In genomic region chr12:25725874-25726273, GRCh38 we compare ENCODE assay signal across 17 cellular contexts.
DNase-seq lines count a peak whose midpoint lies in the region; ATAC-seq and TF ChIP-seq lines count a peak whose summit lies in the region.
"Had no signal": no experiment of that assay in that cellular context is flagged by ENCODE, and none has a peak within 500 bp of the region (broad histone marks: within the 10 kb centered on the region; RNA-seq: fewer than 3 reads in every experiment).

No MANE protein-coding gene starts in this region.

- H3K9me3 Mint-ChIP-seq in activated CD4-positive, alpha-beta T cell treated with anti-CD3 and anti-CD28 coated beads, Interleukin-2, amount 10 ng/mL, durations not matched to agents 7 days and 5 days: peaks cover 2% of the 10 kb centered on the region
- H3K9me3 Mint-ChIP-seq: activated CD8-positive, alpha-beta T cell treated with anti-CD3 and anti-CD28 coated beads for 36 hours had no signal

- intact Hi-C loops in aorta (cut with DNase I): no loop called here

- no peaks in the 10 kb centered on the region for H3K27me3 Mint-ChIP-seq in activated CD4-positive, alpha-beta T cell treated with anti-CD3 and anti-CD28 coated beads, Interleukin-2, amount 10 ng/mL, durations not matched to agents 7 days and 5 days
- H3K27me3 Mint-ChIP-seq: activated CD8-positive, alpha-beta T cell treated with anti-CD3 and anti-CD28 coated beads for 36 hours had no signal

- no peaks in the 10 kb centered on the region for H3K9me3 ChIP-seq in gastroesophageal sphincter
- H3K9me3 ChIP-seq in aorta (ENCODE audit: control insufficient read depth, low read length): no peaks in the 10 kb centered on the region
- H3K9me3 ChIP-seq: transverse colon had no signal

- H3K4me3 Mint-ChIP-seq in activated CD4-positive, alpha-beta T cell treated with anti-CD3 and anti-CD28 coated beads, Interleukin-2, amount 10 ng/mL, durations not matched to agents 7 days and 5 days: no peak overlapping the region
- H3K4me3 Mint-ChIP-seq: activated CD8-positive, alpha-beta T cell treated with anti-CD3 and anti-CD28 coated beads for 36 hours; activated naive CD8-positive, alpha-beta T cell treated with anti-CD3 and anti-CD28 coated beads, Interleukin-2, amount 10 ng/mL, durations not matched to agents 7 days and 5 days; activated T-cell treated with anti-CD3 and anti-CD28 coated beads, Interleukin-2, amount 50 U/mL, for 72 hours; stimulated activated memory B cell treated with anti-CD40 and anti-IgM and Interleukin-4, amounts not matched to agents 10 μg/mL and 1 μg/mL and 100 μg/mL, for 72 hours had no signal

- peak overlapping the region in 1 of 4 donors; percentile 2 for H3K27ac ChIP-seq in gastroesophageal sphincter
- no peak overlapping the region for H3K27ac ChIP-seq in aorta (ENCODE audit: low read depth in 1 of 2, low read length in 2 of 2)
- H3K27ac ChIP-seq: transverse colon had no signal

- H3K4me1 ChIP-seq in gastroesophageal sphincter (peaks cover 0 to 35% (median 0%) of the 10 kb centered on the region in 3 donors), aorta (ENCODE audit: control insufficient read depth in 1 of 2, insufficient read depth in 2 of 2, low read length in 2 of 2) (no peaks in the 10 kb centered on the region)

- no peaks in the 10 kb centered on the region for H3K36me3 Mint-ChIP-seq in activated CD4-positive, alpha-beta T cell treated with anti-CD3 and anti-CD28 coated beads, Interleukin-2, amount 10 ng/mL, durations not matched to agents 7 days and 5 days (ENCODE audit: low read depth)
- H3K36me3 Mint-ChIP-seq: activated naive CD8-positive, alpha-beta T cell treated with anti-CD3 and anti-CD28 coated beads, Interleukin-2, amount 10 ng/mL, durations not matched to agents 7 days and 5 days; stimulated activated memory B cell treated with anti-CD40 and anti-IgM and Interleukin-4, amounts not matched to agents 10 μg/mL and 1 μg/mL and 100 μg/mL, for 72 hours had no signal

- no peak for TF ChIP-seq POLR2A in gastroesophageal sphincter (IDR thresholded peaks at IDR 0.05)

- no peaks in the 10 kb centered on the region for H3K36me3 ChIP-seq in gastroesophageal sphincter
- H3K36me3 ChIP-seq in aorta (ENCODE audit: control insufficient read depth in 1 of 2, insufficient read depth in 2 of 2, low read length in 1 of 2): no peaks in the 10 kb centered on the region
- H3K36me3 ChIP-seq: transverse colon had no signal

- TF ChIP-seq CTCF in gastroesophageal sphincter (IDR thresholded peaks at IDR 0.05): no peak

- TF ChIP-seq EP300 in gastroesophageal sphincter (IDR thresholded peaks at IDR 0.05): no peak

- H3K4me1 Mint-ChIP-seq in activated CD4-positive, alpha-beta T cell treated with anti-CD3 and anti-CD28 coated beads, Interleukin-2, amount 10 ng/mL, durations not matched to agents 7 days and 5 days: no peaks in the 10 kb centered on the region
- H3K4me1 Mint-ChIP-seq: activated naive CD8-positive, alpha-beta T cell treated with anti-CD3 and anti-CD28 coated beads, Interleukin-2, amount 10 ng/mL, durations not matched to agents 7 days and 5 days; stimulated activated memory B cell treated with anti-CD40 and anti-IgM and Interleukin-4, amounts not matched to agents 10 μg/mL and 1 μg/mL and 100 μg/mL, for 72 hours had no signal

- no peak overlapping the region for H3K4me3 ChIP-seq in gastroesophageal sphincter
- no peak overlapping the region for H3K4me3 ChIP-seq in aorta (ENCODE audit: low read length in 2 of 2)
- H3K4me3 ChIP-seq: transverse colon had no signal

- H3K27me3 ChIP-seq in gastroesophageal sphincter (no peaks in the 10 kb centered on the region), aorta (ENCODE audit: control insufficient read depth in 1 of 2, insufficient read depth in 2 of 2, low read length in 1 of 2) (no peaks in the 10 kb centered on the region)
- H3K27me3 ChIP-seq: transverse colon had no signal

- CTCF ChIA-PET in activated CD4-positive, alpha-beta T cell treated with anti-CD3 and anti-CD28 coated beads, Interleukin-2, amount 10 ng/mL, durations not matched to agents 7 days and 5 days (lab: Charles Lee): no interaction called here

- DNase-seq in NOMO-1 treated with DMSO at 0.1 percent for 48 hours (lab: John Stamatoyannopoulos, UW; ENCODE audit: unreplicated experiment) (peak; percentile 22), NOMO-1 treated with dmso at 0.1 percent for 144 hours (lab: John Stamatoyannopoulos, UW; ENCODE audit: unreplicated experiment) (no peak), amniotic epithelial cell (ENCODE audit: low read depth) (peak; percentile 79), aorta (no peak)
- no peak for DNase-seq in activated CD4-positive, alpha-beta T cell treated with anti-CD3 and anti-CD28 coated beads, Interleukin-2, amount 10 ng/mL, durations not matched to agents 7 days and 5 days
- DNase-seq: activated CD8-positive, alpha-beta T cell treated with anti-CD3 and anti-CD28 coated beads for 36 hours; activated naive CD8-positive, alpha-beta T cell treated with anti-CD3 and anti-CD28 coated beads, Interleukin-2, amount 10 ng/mL, durations not matched to agents 7 days and 5 days; activated T-cell treated with anti-CD3 and anti-CD28 coated beads, Interleukin-2, amount 50 U/mL, for 72 hours; hippocampal formation; Kasumi-1; NCI-H1694 treated with DMSO at 0.1 percent for 48 hours; transverse colon had no signal

- POLR2A ChIA-PET in activated CD4-positive, alpha-beta T cell treated with anti-CD3 and anti-CD28 coated beads, Interleukin-2, amount 10 ng/mL, durations not matched to agents 7 days and 5 days (lab: Charles Lee): no interaction called here

- ATAC-seq in gastroesophageal sphincter: peak; percentile 81
- peak; percentile 52 for ATAC-seq in aorta (ENCODE audit: low FRiP score)
- ATAC-seq in GM18861 (IDR thresholded peaks at IDR 0.05; ENCODE audit: unreplicated experiment): no peak
- ATAC-seq in GM18907 (IDR thresholded peaks at IDR 0.05; ENCODE audit: unreplicated experiment): no peak
- ATAC-seq: activated CD8-positive, alpha-beta T cell treated with anti-CD3 and anti-CD28 coated beads for 36 hours; activated T-cell treated with anti-CD3 and anti-CD28 coated beads, Interleukin-2, amount 50 U/mL, for 72 hours; SK-N-SH treated with all-trans-retinoic acid at 6 μM for 48 hours; stimulated activated memory B cell treated with anti-CD40 and anti-IgM and Interleukin-4, amounts not matched to agents 10 μg/mL and 1 μg/mL and 100 μg/mL, for 72 hours had no signal

- 19 to 33% methylated on average over 1 of the region's 1 CpG for WGBS in gastroesophageal sphincter (ENCODE audit: low coverage in 1 of 2), 2 donors
- 14 to 17% methylated on average over 1 of the region's 1 CpG for WGBS in aorta, 2 donors

- no peak overlapping the region for H3K27ac Mint-ChIP-seq in activated CD4-positive, alpha-beta T cell treated with anti-CD3 and anti-CD28 coated beads, Interleukin-2, amount 10 ng/mL, durations not matched to agents 7 days and 5 days
- H3K27ac Mint-ChIP-seq: activated CD8-positive, alpha-beta T cell treated with anti-CD3 and anti-CD28 coated beads for 36 hours; activated naive CD8-positive, alpha-beta T cell treated with anti-CD3 and anti-CD28 coated beads, Interleukin-2, amount 10 ng/mL, durations not matched to agents 7 days and 5 days; activated T-cell treated with anti-CD3 and anti-CD28 coated beads, Interleukin-2, amount 50 U/mL, for 72 hours; stimulated activated memory B cell treated with anti-CD40 and anti-IgM and Interleukin-4, amounts not matched to agents 10 μg/mL and 1 μg/mL and 100 μg/mL, for 72 hours had no signal

Comparison
In these comparisons a context has a peak if more than half of its experiments do, and no peak if none do; other contexts are left out.
1. DNase-seq: peak in NOMO-1 treated with DMSO at 0.1 percent for 48 hours (single experiment) and amniotic epithelial cell (single experiment); none in NOMO-1 treated with dmso at 0.1 percent for 144 hours (single experiment), aorta (0 of 2) and activated CD4-positive, alpha-beta T cell treated with anti-CD3 and anti-CD28 coated beads, Interleukin-2, amount 10 ng/mL, durations not matched to agents 7 days and 5 days (single experiment).
2. ATAC-seq: peak in gastroesophageal sphincter (single experiment) and aorta (single experiment); none in GM18861 (single experiment) and GM18907 (single experiment).